30 cellular contexts compared by ENCODE assay signal in genomic region chr17:57341611-57342010, GRCh38.
DNase-seq lines count a peak whose midpoint lies in the region; ATAC-seq and TF ChIP-seq lines count a peak whose summit lies in the region.
"Had no signal": no experiment of that assay in that cellular context is flagged by ENCODE, and none has a peak within 500 bp of the region (broad histone marks: within the 10 kb centered on the region; RNA-seq: fewer than 3 reads in every experiment).

No MANE protein-coding gene starts in this region.

- H3K4me1 ChIP-seq in DND-41 (ENCODE audit: insufficient read depth, low read length) (peaks cover 49% of the 10 kb centered on the region), KMS-11 (ENCODE audit: low read depth, poor library complexity, severe bottlenecking) (peaks cover 94% of the 10 kb centered on the region), trophoblast cell (ENCODE audit: control insufficient read depth in 1 of 2, insufficient read depth in 2 of 2, low read length in 2 of 2) (no peaks in the 10 kb centered on the region)

- TF ChIP-seq CTCF in DND-41 (IDR thresholded peaks at IDR 0.05; ENCODE audit: borderline replicate concordance, extremely low read depth, low read length, poor library complexity, severe bottlenecking): no peak
- no peak for TF ChIP-seq CTCF in KMS-11 (conservative IDR thresholded peaks at IDR 0.05; ENCODE audit: low read depth, low read length)

- DNase-seq in DND-41 (no peak), caudate nucleus (lab: John Stamatoyannopoulos, UW) (no peak), trophoblast cell (no peak), NCI-H1105 (lab: John Stamatoyannopoulos, UW) (no peak), NOMO-1 (lab: John Stamatoyannopoulos, UW; ENCODE audit: unreplicated experiment in 2 of 2) (no peak), SW 1271 (lab: John Stamatoyannopoulos, UW) (no peak)
- no peak for DNase-seq in stimulated activated CD4-positive, alpha-beta T cell treated with anti-CD3 and anti-CD28 coated beads, Interleukin-4, amount 100 ng/mL, for 24 hours
- DNase-seq: activated CD4-positive, alpha-beta memory T cell treated with anti-CD3 and anti-CD28 coated beads, Interleukin-2, amount 10 ng/mL, durations not matched to agents 7 days and 5 days; activated CD4-positive, alpha-beta T cell treated with anti-CD3 and anti-CD28 coated beads for 1 hour; activated CD8-positive, alpha-beta memory T cell treated with anti-CD3 and anti-CD28 coated beads, Interleukin-2, amount 50 U/mL, for 4 hours; activated naive CD4-positive, alpha-beta T cell treated with anti-CD3 and anti-CD28 coated beads, Interleukin-2, amount 10 ng/mL, durations not matched to agents 7 days and 5 days; adrenal gland; body of pancreas; DMS79; GDM1; HCEC 1CT; IMR-90; left cardiac atrium; NCI-H1694; NCI-H2171; NCI-H510A; PC-3; right cardiac atrium; SHP77; spleen; stimulated activated CD4-positive, alpha-beta T cell treated with anti-CD3 and anti-CD28 coated beads, Interleukin-2, amount 100 ng/mL, for 24 hours had no signal

- H4K20me1 ChIP-seq in DND-41 (ENCODE audit: insufficient read depth, low read length) (peaks cover 70% of the 10 kb centered on the region), KMS-11 (ENCODE audit: insufficient read depth) (peaks cover 3% of the 10 kb centered on the region; the same call in 1 of the 2 replicates)

- no peak for ATAC-seq in DND-41 (ENCODE audit: insufficient read depth, low read depth)
- ATAC-seq: body of pancreas, gastroesophageal sphincter, PC-3 had no signal

- H3K18ac ChIP-seq in trophoblast cell (ENCODE audit: low read length): no peak overlapping the region

- no peak overlapping the region for H2AFZ ChIP-seq in DND-41 (ENCODE audit: low read depth, low read length)
- no peak overlapping the region for H2AFZ ChIP-seq in KMS-11 (ENCODE audit: low read depth)
- no peak overlapping the region for H2AFZ ChIP-seq in trophoblast cell (ENCODE audit: insufficient read depth, low read length, poor library complexity)

- H2AK5ac ChIP-seq in trophoblast cell (ENCODE audit: low read length): no peak overlapping the region

- H3K79me2 ChIP-seq in DND-41 (ENCODE audit: insufficient read depth, low read length) (peaks cover 100% of the 10 kb centered on the region), KMS-11 (ENCODE audit: insufficient read depth, low read depth) (peaks cover 79% of the 10 kb centered on the region), trophoblast cell (ENCODE audit: control insufficient read depth, insufficient read depth, low read length, poor library complexity) (no peaks in the 10 kb centered on the region)

- H3K14ac ChIP-seq in trophoblast cell (ENCODE audit: low read length): no peak overlapping the region

- H4K91ac ChIP-seq in trophoblast cell (ENCODE audit: low read depth, low read length): no peak overlapping the region

- no peak overlapping the region for H3K23ac ChIP-seq in trophoblast cell (ENCODE audit: low read length)

- H3K4me2 ChIP-seq in DND-41 (ENCODE audit: insufficient read depth, low read length) (no peak overlapping the region), KMS-11 (peak overlapping the region; percentile 52; the same call in 1 of the 2 replicates), trophoblast cell (ENCODE audit: low read length) (no peak overlapping the region)
- H3K4me2 ChIP-seq: BLaER1 had no signal

- WGBS in trophoblast cell (ENCODE audit: extremely low coverage, insufficient coverage, insufficient read length): no CpG with 5 or more reads among the region's 4 CpGs

- no peak overlapping the region for H2BK120ac ChIP-seq in trophoblast cell (ENCODE audit: insufficient read depth, low read length, poor library complexity)

- H3K9me3 ChIP-seq in DND-41 (ENCODE audit: insufficient read depth, low read length, severe bottlenecking) (no peaks in the 10 kb centered on the region), trophoblast cell (ENCODE audit: insufficient read depth, low read depth, low read length) (peaks cover 3% of the 10 kb centered on the region)
- H3K9me3 ChIP-seq: adrenal gland, BLaER1, body of pancreas, gastroesophageal sphincter, spleen, tibial nerve had no signal

- H3K4ac ChIP-seq in trophoblast cell (ENCODE audit: low read depth, low read length): no peak overlapping the region

- H3K27ac ChIP-seq in DND-41 (ENCODE audit: low read length): peak overlapping the region; percentile 40; the same call in 1 of the 2 replicates
- no peak overlapping the region for H3K27ac ChIP-seq in KMS-11
- peak overlapping the region; percentile 53 for H3K27ac ChIP-seq in caudate nucleus (ENCODE audit: low read depth, low read length)
- no peak overlapping the region for H3K27ac ChIP-seq in trophoblast cell (ENCODE audit: low read depth, low read length)
- H3K27ac ChIP-seq: BLaER1, body of pancreas, gastroesophageal sphincter, spleen, tibial nerve had no signal

- no peak overlapping the region for H4K8ac ChIP-seq in trophoblast cell (ENCODE audit: low read depth, low read length)

- H3K9ac ChIP-seq in DND-41 (ENCODE audit: low read depth, low read length) (no peak overlapping the region), KMS-11 (no peak overlapping the region), trophoblast cell (ENCODE audit: low read length) (peak overlapping the region; percentile 9)
- H3K9ac ChIP-seq: BLaER1 had no signal

- H2BK12ac ChIP-seq in trophoblast cell (ENCODE audit: low read length): no peak overlapping the region

- no peak overlapping the region for H4K12ac ChIP-seq in trophoblast cell (ENCODE audit: low read depth, low read length)

- no peaks in the 10 kb centered on the region for H3K79me1 ChIP-seq in trophoblast cell (ENCODE audit: low read length)

- H3K36me3 ChIP-seq in DND-41 (ENCODE audit: insufficient read depth, low read length): peaks cover 85% of the 10 kb centered on the region
- H3K36me3 ChIP-seq in KMS-11 (ENCODE audit: insufficient read depth): 0 out of 2 replicates have a peak, but pooled peaks cover 4% of the 10 kb centered on the region
- peaks cover 8 to 10% of the 10 kb centered on the region in 2 experiments for H3K36me3 ChIP-seq in trophoblast cell (ENCODE audit: control insufficient read depth in 1 of 2, insufficient read depth in 2 of 2, low read length in 2 of 2)
- H3K36me3 ChIP-seq: adrenal gland, gastroesophageal sphincter, tibial nerve had no signal

- H3K4me3 ChIP-seq in DND-41 (ENCODE audit: low read depth in 1 of 2, low read length in 2 of 2): no peak overlapping the region
- H3K4me3 ChIP-seq in KMS-11 (IDR thresholded peaks at IDR 0.05; ENCODE audit: insufficient read depth, low read depth, low read length): no peak overlapping the region
- no peak overlapping the region for H3K4me3 ChIP-seq in trophoblast cell (ENCODE audit: low read depth, low read length)
- H3K4me3 ChIP-seq: adrenal gland, BLaER1, body of pancreas, gastroesophageal sphincter, spleen, tibial nerve had no signal

- H3K27me3 ChIP-seq in DND-41 (ENCODE audit: insufficient read depth, low read length, poor library complexity): no peaks in the 10 kb centered on the region
- no peaks in the 10 kb centered on the region for H3K27me3 ChIP-seq in KMS-11 (ENCODE audit: insufficient read depth, low read depth)
- H3K27me3 ChIP-seq in trophoblast cell (ENCODE audit: insufficient read depth, low read length): no peaks in the 10 kb centered on the region
- H3K27me3 ChIP-seq: adrenal gland, BLaER1, body of pancreas, gastroesophageal sphincter, spleen, tibial nerve had no signal

- H2BK5ac ChIP-seq in trophoblast cell (ENCODE audit: low read depth, low read length, poor library complexity): no peak overlapping the region

Comparison
In these comparisons a context has a peak if more than half of its experiments do, and no peak if none do; other contexts are left out.
1. H3K27ac ChIP-seq: peak in DND-41 (single experiment) and caudate nucleus (single experiment); none in KMS-11 (single experiment) and trophoblast cell (single experiment).